1 cellular context compared by ENCODE assay signal in the genomic region with DNA sequence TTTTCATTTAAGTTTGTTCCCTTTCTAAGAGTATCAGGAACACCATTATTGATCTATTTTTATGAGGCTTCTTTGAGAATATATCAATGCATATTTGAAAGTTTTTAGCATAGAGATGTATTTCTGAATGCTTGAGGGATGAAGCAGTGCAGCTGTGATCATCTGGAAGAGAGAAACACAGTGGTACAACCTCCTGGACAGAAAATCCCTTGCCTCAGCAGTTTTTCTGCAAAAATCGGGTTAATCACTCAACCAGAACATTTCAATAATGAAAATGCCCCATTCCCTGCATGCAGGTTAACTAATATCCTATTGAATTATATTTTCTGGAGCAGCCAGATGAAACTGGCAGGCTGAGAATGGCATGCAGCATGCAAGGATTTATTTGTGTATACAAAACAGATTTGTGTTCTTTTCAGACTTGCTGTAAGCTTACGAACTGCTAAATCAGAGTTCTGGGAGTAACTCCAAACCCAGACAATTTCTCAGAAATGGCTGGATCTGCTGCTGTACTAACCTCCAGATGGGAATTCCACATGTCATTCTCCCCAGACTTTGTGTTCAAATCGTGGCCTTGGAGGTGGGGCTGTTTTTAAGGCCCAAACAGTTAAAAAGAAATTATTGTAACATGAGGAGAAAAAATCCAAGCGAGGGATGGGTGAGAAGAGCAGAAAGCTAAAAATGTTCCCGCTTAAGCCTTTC.
TF ChIP-seq lines count a peak whose summit lies in the region.

No MANE protein-coding gene starts in this region.

TF ChIP-seq in A549, 52 proteins besides CTCF, POLR2A, EP300 and RAD21:
- TF ChIP-seq PHF8 (IDR thresholded peaks at IDR 0.05; ENCODE audit: borderline replicate concordance, low read depth) = no peak
- peak; percentile 80 for TF ChIP-seq MAFK (IDR thresholded peaks at IDR 0.05; ENCODE audit: partially characterized antibody)
- TF ChIP-seq, protein P1, sequence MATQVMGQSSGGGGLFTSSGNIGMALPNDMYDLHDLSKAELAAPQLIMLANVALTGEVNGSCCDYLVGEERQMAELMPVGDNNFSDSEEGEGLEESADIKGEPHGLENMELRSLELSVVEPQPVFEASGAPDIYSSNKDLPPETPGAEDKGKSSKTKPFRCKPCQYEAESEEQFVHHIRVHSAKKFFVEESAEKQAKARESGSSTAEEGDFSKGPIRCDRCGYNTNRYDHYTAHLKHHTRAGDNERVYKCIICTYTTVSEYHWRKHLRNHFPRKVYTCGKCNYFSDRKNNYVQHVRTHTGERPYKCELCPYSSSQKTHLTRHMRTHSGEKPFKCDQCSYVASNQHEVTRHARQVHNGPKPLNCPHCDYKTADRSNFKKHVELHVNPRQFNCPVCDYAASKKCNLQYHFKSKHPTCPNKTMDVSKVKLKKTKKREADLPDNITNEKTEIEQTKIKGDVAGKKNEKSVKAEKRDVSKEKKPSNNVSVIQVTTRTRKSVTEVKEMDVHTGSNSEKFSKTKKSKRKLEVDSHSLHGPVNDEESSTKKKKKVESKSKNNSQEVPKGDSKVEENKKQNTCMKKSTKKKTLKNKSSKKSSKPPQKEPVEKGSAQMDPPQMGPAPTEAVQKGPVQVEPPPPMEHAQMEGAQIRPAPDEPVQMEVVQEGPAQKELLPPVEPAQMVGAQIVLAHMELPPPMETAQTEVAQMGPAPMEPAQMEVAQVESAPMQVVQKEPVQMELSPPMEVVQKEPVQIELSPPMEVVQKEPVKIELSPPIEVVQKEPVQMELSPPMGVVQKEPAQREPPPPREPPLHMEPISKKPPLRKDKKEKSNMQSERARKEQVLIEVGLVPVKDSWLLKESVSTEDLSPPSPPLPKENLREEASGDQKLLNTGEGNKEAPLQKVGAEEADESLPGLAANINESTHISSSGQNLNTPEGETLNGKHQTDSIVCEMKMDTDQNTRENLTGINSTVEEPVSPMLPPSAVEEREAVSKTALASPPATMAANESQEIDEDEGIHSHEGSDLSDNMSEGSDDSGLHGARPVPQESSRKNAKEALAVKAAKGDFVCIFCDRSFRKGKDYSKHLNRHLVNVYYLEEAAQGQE (IDR thresholded peaks at IDR 0.05) = no peak
- TF ChIP-seq, protein P2, sequence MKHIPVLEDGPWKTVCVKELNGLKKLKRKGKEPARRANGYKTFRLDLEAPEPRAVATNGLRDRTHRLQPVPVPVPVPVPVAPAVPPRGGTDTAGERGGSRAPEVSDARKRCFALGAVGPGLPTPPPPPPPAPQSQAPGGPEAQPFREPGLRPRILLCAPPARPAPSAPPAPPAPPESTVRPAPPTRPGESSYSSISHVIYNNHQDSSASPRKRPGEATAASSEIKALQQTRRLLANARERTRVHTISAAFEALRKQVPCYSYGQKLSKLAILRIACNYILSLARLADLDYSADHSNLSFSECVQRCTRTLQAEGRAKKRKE (CRISPR knock-in tag; IDR thresholded peaks at IDR 0.05; ENCODE audit: low read depth) = no peak
- TF ChIP-seq ZNF302 (CRISPR knock-in tag; IDR thresholded peaks at IDR 0.05) = no peak
- TF ChIP-seq POLR2AphosphoS2 (conservative IDR thresholded peaks at IDR 0.05; ENCODE audit: low read length) = no peak
